1 cellular context compared by ENCODE assay signal in genomic region chr7:156752371-156753297, GRCh38.
TF ChIP-seq lines count a peak whose summit lies in the region.

No MANE protein-coding gene starts in this region.

TF ChIP-seq in GM23338, 12 proteins besides CTCF, POLR2A, EP300 and RAD21 (continued from another document):
- no peak for TF ChIP-seq ZNF462 (CRISPR knock-in tag; IDR thresholded peaks at IDR 0.05)
- TF ChIP-seq EZH2phosphoT487 (IDR thresholded peaks at IDR 0.05; ENCODE audit: unreplicated experiment): no peak
- no peak for TF ChIP-seq CREB1 (CRISPR knock-in tag; IDR thresholded peaks at IDR 0.05; ENCODE audit: low read depth)
- no peak for TF ChIP-seq JUNB (IDR thresholded peaks at IDR 0.05; ENCODE audit: unreplicated experiment)
